ENCODE assay signal across 1 cellular context in genomic region chr2:183032200-183032794, GRCh38.
TF ChIP-seq lines count a peak whose summit lies in the region.

No MANE protein-coding gene starts in this region.

TF ChIP-seq in K562, 482 proteins besides CTCF, POLR2A, EP300 and RAD21 (continued from another document and continues in another):
- TF ChIP-seq JUND (IDR thresholded peaks at IDR 0.05; ENCODE audit: borderline replicate concordance, low read depth, low read length) = peak; percentile 81
- peak; percentile 45; the same call in 1 of the 3 replicates for TF ChIP-seq JUND (tag; IDR thresholded peaks at IDR 0.05; ENCODE audit: borderline replicate concordance, low read depth, low read length)
- no peak for TF ChIP-seq MCM5 (IDR thresholded peaks at IDR 0.05; ENCODE audit: low read depth)
- no peak for TF ChIP-seq POLR2G (IDR thresholded peaks at IDR 0.05; ENCODE audit: low read depth, low read length)
- 0 out of 2 replicates have a peak, but pooled peaks have one; percentile 14 for TF ChIP-seq NFE2 (IDR thresholded peaks at IDR 0.05; ENCODE audit: low read depth)
- no peak for TF ChIP-seq MBD2 (IDR thresholded peaks at IDR 0.05; ENCODE audit: borderline replicate concordance, low read depth)
- TF ChIP-seq, protein P1, sequence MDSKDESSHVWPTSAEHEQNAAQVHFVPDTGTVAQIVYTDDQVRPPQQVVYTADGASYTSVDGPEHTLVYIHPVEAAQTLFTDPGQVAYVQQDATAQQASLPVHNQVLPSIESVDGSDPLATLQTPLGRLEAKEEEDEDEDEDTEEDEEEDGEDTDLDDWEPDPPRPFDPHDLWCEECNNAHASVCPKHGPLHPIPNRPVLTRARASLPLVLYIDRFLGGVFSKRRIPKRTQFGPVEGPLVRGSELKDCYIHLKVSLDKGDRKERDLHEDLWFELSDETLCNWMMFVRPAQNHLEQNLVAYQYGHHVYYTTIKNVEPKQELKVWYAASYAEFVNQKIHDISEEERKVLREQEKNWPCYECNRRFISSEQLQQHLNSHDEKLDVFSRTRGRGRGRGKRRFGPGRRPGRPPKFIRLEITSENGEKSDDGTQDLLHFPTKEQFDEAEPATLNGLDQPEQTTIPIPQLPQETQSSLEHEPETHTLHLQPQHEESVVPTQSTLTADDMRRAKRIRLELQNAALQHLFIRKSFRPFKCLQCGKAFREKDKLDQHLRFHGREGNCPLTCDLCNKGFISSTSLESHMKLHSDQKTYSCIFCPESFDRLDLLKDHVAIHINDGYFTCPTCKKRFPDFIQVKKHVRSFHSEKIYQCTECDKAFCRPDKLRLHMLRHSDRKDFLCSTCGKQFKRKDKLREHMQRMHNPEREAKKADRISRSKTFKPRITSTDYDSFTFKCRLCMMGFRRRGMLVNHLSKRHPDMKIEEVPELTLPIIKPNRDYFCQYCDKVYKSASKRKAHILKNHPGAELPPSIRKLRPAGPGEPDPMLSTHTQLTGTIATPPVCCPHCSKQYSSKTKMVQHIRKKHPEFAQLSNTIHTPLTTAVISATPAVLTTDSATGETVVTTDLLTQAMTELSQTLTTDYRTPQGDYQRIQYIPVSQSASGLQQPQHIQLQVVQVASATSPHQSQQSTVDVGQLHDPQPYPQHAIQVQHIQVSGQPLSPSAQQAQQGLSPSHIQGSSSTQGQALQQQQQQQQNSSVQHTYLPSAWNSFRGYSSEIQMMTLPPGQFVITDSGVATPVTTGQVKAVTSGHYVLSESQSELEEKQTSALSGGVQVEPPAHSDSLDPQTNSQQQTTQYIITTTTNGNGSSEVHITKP (IDR thresholded peaks at IDR 0.05; ENCODE audit: partially characterized antibody) = peak; percentile 43
- peak; percentile 25; the same call in 1 of the 2 replicates for TF ChIP-seq ARID1B (IDR thresholded peaks at IDR 0.05)
- TF ChIP-seq ATF7 (IDR thresholded peaks at IDR 0.05) = peak; percentile 71; the same call in 1 of the 2 replicates
- 0 out of 2 replicates have a peak, but pooled peaks have one; percentile 37 for TF ChIP-seq BACH1 (tag; IDR thresholded peaks at IDR 0.05)
- TF ChIP-seq ZNF41 (CRISPR knock-in tag; conservative IDR thresholded peaks at IDR 0.05) = no peak
- TF ChIP-seq TAF9B (IDR thresholded peaks at IDR 0.05; ENCODE audit: partially characterized antibody) = no peak
- TF ChIP-seq, protein P2, sequence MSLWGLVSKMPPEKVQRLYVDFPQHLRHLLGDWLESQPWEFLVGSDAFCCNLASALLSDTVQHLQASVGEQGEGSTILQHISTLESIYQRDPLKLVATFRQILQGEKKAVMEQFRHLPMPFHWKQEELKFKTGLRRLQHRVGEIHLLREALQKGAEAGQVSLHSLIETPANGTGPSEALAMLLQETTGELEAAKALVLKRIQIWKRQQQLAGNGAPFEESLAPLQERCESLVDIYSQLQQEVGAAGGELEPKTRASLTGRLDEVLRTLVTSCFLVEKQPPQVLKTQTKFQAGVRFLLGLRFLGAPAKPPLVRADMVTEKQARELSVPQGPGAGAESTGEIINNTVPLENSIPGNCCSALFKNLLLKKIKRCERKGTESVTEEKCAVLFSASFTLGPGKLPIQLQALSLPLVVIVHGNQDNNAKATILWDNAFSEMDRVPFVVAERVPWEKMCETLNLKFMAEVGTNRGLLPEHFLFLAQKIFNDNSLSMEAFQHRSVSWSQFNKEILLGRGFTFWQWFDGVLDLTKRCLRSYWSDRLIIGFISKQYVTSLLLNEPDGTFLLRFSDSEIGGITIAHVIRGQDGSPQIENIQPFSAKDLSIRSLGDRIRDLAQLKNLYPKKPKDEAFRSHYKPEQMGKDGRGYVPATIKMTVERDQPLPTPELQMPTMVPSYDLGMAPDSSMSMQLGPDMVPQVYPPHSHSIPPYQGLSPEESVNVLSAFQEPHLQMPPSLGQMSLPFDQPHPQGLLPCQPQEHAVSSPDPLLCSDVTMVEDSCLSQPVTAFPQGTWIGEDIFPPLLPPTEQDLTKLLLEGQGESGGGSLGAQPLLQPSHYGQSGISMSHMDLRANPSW (CRISPR knock-in tag; IDR thresholded peaks at IDR 0.05) = no peak
- TF ChIP-seq MGA (IDR thresholded peaks at IDR 0.05) = 0 out of 2 replicates have a peak, but pooled peaks have one; percentile 16
- TF ChIP-seq SUPT5H (IDR thresholded peaks at IDR 0.05) = no peak
- no peak for TF ChIP-seq DDX20 (tag; IDR thresholded peaks at IDR 0.05; ENCODE audit: low read depth)
- 0 out of 2 replicates have a peak, but pooled peaks have one; percentile 17 for TF ChIP-seq NFRKB (IDR thresholded peaks at IDR 0.05; ENCODE audit: low read depth)
- 0 out of 2 replicates have a peak, but pooled peaks have one; percentile 22 for TF ChIP-seq ZNF766 (CRISPR knock-in tag; conservative IDR thresholded peaks at IDR 0.05)
- TF ChIP-seq, protein P3, sequence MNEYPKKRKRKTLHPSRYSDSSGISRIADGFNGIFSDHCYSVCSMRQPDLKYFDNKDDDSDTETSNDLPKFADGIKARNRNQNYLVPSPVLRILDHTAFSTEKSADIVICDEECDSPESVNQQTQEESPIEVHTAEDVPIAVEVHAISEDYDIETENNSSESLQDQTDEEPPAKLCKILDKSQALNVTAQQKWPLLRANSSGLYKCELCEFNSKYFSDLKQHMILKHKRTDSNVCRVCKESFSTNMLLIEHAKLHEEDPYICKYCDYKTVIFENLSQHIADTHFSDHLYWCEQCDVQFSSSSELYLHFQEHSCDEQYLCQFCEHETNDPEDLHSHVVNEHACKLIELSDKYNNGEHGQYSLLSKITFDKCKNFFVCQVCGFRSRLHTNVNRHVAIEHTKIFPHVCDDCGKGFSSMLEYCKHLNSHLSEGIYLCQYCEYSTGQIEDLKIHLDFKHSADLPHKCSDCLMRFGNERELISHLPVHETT (CRISPR knock-in tag; conservative IDR thresholded peaks at IDR 0.05 in 1 of 2, IDR thresholded peaks at IDR 0.05 in 1 of 2) = no peak
- TF ChIP-seq ZNF431 (CRISPR knock-in tag; IDR thresholded peaks at IDR 0.05) = no peak
- TF ChIP-seq ZNF384 (IDR thresholded peaks at IDR 0.05; ENCODE audit: low read depth, low read length) = 0 out of 2 replicates have a peak, but pooled peaks have one; percentile 13
- no peak for TF ChIP-seq BCL6 (CRISPR knock-in tag; IDR thresholded peaks at IDR 0.05)
- peak; percentile 98 for TF ChIP-seq CEBPB (tag; IDR thresholded peaks at IDR 0.05)
- TF ChIP-seq ZNF347 (CRISPR knock-in tag; IDR thresholded peaks at IDR 0.05; ENCODE audit: low read depth) = no peak
- peak; percentile 18; the same call in 1 of the 2 replicates for TF ChIP-seq ZNF668 (CRISPR knock-in tag; IDR thresholded peaks at IDR 0.05)
- TF ChIP-seq, protein P4, sequence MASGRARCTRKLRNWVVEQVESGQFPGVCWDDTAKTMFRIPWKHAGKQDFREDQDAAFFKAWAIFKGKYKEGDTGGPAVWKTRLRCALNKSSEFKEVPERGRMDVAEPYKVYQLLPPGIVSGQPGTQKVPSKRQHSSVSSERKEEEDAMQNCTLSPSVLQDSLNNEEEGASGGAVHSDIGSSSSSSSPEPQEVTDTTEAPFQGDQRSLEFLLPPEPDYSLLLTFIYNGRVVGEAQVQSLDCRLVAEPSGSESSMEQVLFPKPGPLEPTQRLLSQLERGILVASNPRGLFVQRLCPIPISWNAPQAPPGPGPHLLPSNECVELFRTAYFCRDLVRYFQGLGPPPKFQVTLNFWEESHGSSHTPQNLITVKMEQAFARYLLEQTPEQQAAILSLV (tag; IDR thresholded peaks at IDR 0.05) = peak; percentile 93
- peak; percentile 95 for TF ChIP-seq CEBPG (CRISPR knock-in tag; IDR thresholded peaks at IDR 0.05)
- TF ChIP-seq CEBPG (tag; conservative IDR thresholded peaks at IDR 0.05 in 1 of 2, IDR thresholded peaks at IDR 0.05 in 1 of 2) = peak; percentile 98 to 99
- no peak for TF ChIP-seq XRCC3 (IDR thresholded peaks at IDR 0.05)
- TF ChIP-seq XRCC4 (IDR thresholded peaks at IDR 0.05; ENCODE audit: extremely low read depth, insufficient read depth, insufficient read length) = no peak
- TF ChIP-seq, protein P5, sequence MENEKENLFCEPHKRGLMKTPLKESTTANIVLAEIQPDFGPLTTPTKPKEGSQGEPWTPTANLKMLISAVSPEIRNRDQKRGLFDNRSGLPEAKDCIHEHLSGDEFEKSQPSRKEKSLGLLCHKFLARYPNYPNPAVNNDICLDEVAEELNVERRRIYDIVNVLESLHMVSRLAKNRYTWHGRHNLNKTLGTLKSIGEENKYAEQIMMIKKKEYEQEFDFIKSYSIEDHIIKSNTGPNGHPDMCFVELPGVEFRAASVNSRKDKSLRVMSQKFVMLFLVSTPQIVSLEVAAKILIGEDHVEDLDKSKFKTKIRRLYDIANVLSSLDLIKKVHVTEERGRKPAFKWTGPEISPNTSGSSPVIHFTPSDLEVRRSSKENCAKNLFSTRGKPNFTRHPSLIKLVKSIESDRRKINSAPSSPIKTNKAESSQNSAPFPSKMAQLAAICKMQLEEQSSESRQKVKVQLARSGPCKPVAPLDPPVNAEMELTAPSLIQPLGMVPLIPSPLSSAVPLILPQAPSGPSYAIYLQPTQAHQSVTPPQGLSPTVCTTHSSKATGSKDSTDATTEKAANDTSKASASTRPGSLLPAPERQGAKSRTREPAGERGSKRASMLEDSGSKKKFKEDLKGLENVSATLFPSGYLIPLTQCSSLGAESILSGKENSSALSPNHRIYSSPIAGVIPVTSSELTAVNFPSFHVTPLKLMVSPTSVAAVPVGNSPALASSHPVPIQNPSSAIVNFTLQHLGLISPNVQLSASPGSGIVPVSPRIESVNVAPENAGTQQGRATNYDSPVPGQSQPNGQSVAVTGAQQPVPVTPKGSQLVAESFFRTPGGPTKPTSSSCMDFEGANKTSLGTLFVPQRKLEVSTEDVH (IDR thresholded peaks at IDR 0.05; ENCODE audit: low read depth, partially characterized antibody) = peak; percentile 29
